19 cellular contexts compared by ENCODE assay signal in genomic region chr2:196979976-196980375, GRCh38.
"Had no signal": no experiment of that assay in that cellular context is flagged by ENCODE, and none has a peak within 500 bp of the region (broad histone marks: within the 10 kb centered on the region; RNA-seq: fewer than 3 reads in every experiment).

No MANE protein-coding gene starts in this region.

- H3K27me3 ChIP-seq: gastroesophageal sphincter, hepatocyte, sigmoid colon, suprapubic skin had no signal

- H3K27ac ChIP-seq: epithelial cell of prostate, gastroesophageal sphincter, hepatocyte, psoas muscle, sigmoid colon, suprapubic skin had no signal

- H3K4me3 ChIP-seq: gastroesophageal sphincter, hepatocyte, psoas muscle, sigmoid colon, suprapubic skin had no signal

- H3K4me1 ChIP-seq: gastroesophageal sphincter, psoas muscle, sigmoid colon, suprapubic skin had no signal

- H3K9me3 ChIP-seq: gastroesophageal sphincter, psoas muscle, sigmoid colon, suprapubic skin had no signal

- ATAC-seq: activated T-helper 17 cell treated with anti-CD3 and anti-CD28 coated beads, Interleukin-2, amount 50 U/mL, for 72 hours; effector memory CD8-positive, alpha-beta T cell; gastroesophageal sphincter; left ventricle myocardium superior; natural killer cell treated with Interleukin-12 subunit alpha and Interleukin-12 subunit beta and Interleukin-15 and Interleukin-18, amount 100 ng/mL, for 72 hours; psoas muscle had no signal

- H2AFZ ChIP-seq: hepatocyte had no signal

- DNase-seq: activated B cell treated with CpG ODN at 0.5 μM for 24 hours; activated CD4-positive, alpha-beta T cell treated with anti-CD3 and anti-CD28 coated beads, Interleukin-2, amount 50 U/mL, for 1 hour; activated naive CD4-positive, alpha-beta T cell treated with anti-CD3 and anti-CD28 coated beads, Interleukin-2, amount 10 ng/mL, durations not matched to agents 7 days and 5 days; activated T-cell treated with anti-CD3 and anti-CD28 coated beads for 4 hours; effector memory CD8-positive, alpha-beta T cell; kidney; left ventricle myocardium superior; mesenchymal stem cell; occipital lobe; psoas muscle; sigmoid colon; stimulated activated CD4-positive, alpha-beta T cell treated with anti-CD3 and anti-CD28 coated beads, Interleukin-12 subunit alpha, Interleukin-12 subunit beta, amount 100 ng/mL, for 4 hours; stimulated activated naive CD4-positive, alpha-beta T cell treated with Interleukin-2 at 50 U/mL for 16 hours had no signal

- H3K79me2 ChIP-seq: hepatocyte had no signal

- H3K4me2 ChIP-seq: hepatocyte had no signal

- H3K36me3 ChIP-seq: gastroesophageal sphincter, sigmoid colon, suprapubic skin had no signal
